28 cellular contexts compared by ENCODE assay signal in the genomic region with DNA sequence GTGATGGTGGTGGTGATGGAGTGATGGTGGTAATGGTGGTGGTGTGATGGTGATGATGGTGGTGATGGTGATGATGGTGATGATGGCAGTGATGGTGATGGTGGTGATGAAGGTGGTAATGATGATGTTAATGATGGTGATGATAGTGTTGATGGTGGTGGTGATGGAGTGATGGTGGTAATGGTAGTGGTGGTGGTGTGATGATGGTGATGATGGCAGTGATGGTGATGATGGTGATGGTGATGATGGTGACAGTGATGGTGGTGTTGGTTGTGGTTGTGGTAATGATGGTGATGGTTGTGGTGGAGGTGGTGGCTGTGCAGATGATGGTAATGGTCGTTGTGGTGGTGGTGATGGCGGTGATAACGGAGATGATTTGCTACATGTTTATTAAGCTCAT. TPM values are rescaled to one million over a fixed set of nuclear protein-coding genes. Genes with fewer than 3 reads are reported as not detected.
"Had no signal": no experiment of that assay in that cellular context is flagged by ENCODE, and none has a peak within 500 bp of the region (broad histone marks: within the 10 kb centered on the region; RNA-seq: fewer than 3 reads in every experiment).

No MANE protein-coding gene starts in this region.

- H3K36me3 ChIP-seq: colonic mucosa, gastrocnemius medialis, heart left ventricle, left lung, stomach, thyroid gland, vagina had no signal

- H3K27ac ChIP-seq: colonic mucosa, epithelial cell of prostate, gastrocnemius medialis, heart left ventricle, hepatocyte, left lung, parathyroid adenoma, stomach, thyroid gland, vagina had no signal

- FAIRE-seq: kidney had no signal

- H3K4me3 ChIP-seq: colonic mucosa, gastrocnemius medialis, heart left ventricle, hepatocyte, left lung, mucosa of descending colon, smooth muscle cell, stomach, thyroid gland, vagina had no signal

- H3K79me2 ChIP-seq: hepatocyte, parathyroid adenoma had no signal

- H3K9ac ChIP-seq: parathyroid adenoma had no signal

- H3K9me3 ChIP-seq: colonic mucosa, gastrocnemius medialis, heart left ventricle, left lung, mucosa of descending colon, stomach, thyroid gland, vagina had no signal

- H3K4me1 ChIP-seq: colonic mucosa, gastrocnemius medialis, heart left ventricle, left lung, parathyroid adenoma, vagina had no signal

- H3K27me3 ChIP-seq: colonic mucosa, gastrocnemius medialis, heart left ventricle, hepatocyte, left lung, stomach, thyroid gland, vagina had no signal

- ATAC-seq: esophagus mucosa; gastrocnemius medialis; heart left ventricle; left cardiac atrium; left lung; mucosa of descending colon; natural killer cell treated with Interleukin-12 subunit alpha and Interleukin-12 subunit beta and Interleukin-15 and Interleukin-18, amount 100 ng/mL, for 72 hours; sciatic nerve; stimulated activated effector memory CD8-positive, alpha-beta T cell treated with anti-CD3 and anti-CD28 coated beads, Interleukin-12 subunit alpha, Interleukin-12 subunit beta, amount 100 ng/mL, for 72 hours had no signal

- DNase-seq: colonic mucosa; effector CD8-positive, alpha-beta T cell; endodermal cell; foreskin fibroblast; gastrocnemius medialis; kidney; left cardiac atrium; left lung; mesenchymal stem cell; mucosa of descending colon; naive B cell; stimulated activated CD4-positive, alpha-beta T cell treated with anti-CD3 and anti-CD28 coated beads, Interleukin-12 subunit alpha, Interleukin-12 subunit beta, amount 100 ng/mL, for 4 hours; stimulated activated CD4-positive, alpha-beta T cell treated with anti-CD3 and anti-CD28 coated beads, Interleukin-2, amount 100 ng/mL, for 24 hours; stimulated activated CD4-positive, alpha-beta T cell treated with anti-CD3 and anti-CD28 coated beads, Interleukin-4, amount 100 ng/mL, for 24 hours; stimulated activated naive CD4-positive, alpha-beta T cell treated with Interleukin-2 at 50 U/mL for 16 hours; stomach; thyroid gland; trophoblast cell had no signal

- H3K4me2 ChIP-seq: hepatocyte, smooth muscle cell had no signal

- H2AFZ ChIP-seq: hepatocyte, parathyroid adenoma had no signal

RNA-seq across cellular contexts. Expression of gene STKLD1, which starts 7.3 kb away (rescaled TPM):
- total RNA-seq: stomach, vagina had no signal
